Comparison of ENCODE assay signal across 8 cellular contexts in the genomic region with DNA sequence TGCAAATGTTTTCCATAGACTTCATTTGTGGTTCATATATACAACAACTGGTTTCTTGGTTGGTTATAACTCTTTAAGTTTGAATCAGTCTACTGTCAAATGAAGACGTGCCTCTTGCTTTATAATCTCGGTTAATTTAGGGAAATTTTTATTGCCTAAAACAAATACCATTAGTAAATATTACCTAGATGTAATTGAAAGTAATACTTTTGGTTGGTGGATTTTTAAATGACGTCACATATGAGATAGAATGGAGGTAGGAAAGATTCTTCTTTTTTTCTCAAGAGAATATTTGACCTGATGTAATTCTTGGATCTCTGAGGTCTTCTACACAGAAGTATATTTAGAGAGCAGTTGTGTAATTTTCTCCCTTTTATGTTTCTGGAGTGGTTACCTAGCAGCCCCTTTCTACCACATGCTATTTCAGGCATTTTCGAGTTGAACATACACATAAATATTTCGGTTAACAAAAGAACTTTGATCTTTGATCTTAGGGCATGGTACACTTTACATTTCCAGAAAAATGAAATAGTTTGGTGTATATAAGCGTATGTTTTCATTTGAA. TPM values are rescaled to one million over a fixed set of nuclear protein-coding genes. Genes with fewer than 3 reads are reported as not detected.
DNase-seq lines count a peak whose midpoint lies in the region; ATAC-seq, FAIRE-seq and TF ChIP-seq lines count a peak whose summit lies in the region.

No MANE protein-coding gene starts in this region.

- TF ChIP-seq POLR2A in GM18951 (IDR thresholded peaks at IDR 0.05; ENCODE audit: extremely low read depth, insufficient read depth, insufficient read length), result peak; percentile 37

- DNase-seq in COR-L47 (lab: John Stamatoyannopoulos, UW), result peak; percentile 4
- DNase-seq in T-helper 17 cell, result no peak
- DNase-seq in fibroblast of lung (ENCODE audit: low read depth in 2 of 2), result peak; percentile 44 to 59
- no peak for DNase-seq in D721Med (ENCODE audit: insufficient read length, low spot score)
- no peak for DNase-seq in NCI-H2227 (lab: John Stamatoyannopoulos, UW; ENCODE audit: unreplicated experiment)

- peaks cover 19% of the 10 kb centered on the region for H3K4me1 Mint-ChIP-seq in T-helper 17 cell

- no peak for FAIRE-seq in D721Med (lab: Jason Lieb, UNC)

- peak overlapping the region; percentile 83 for H3K4me3 Mint-ChIP-seq in T-helper 17 cell

- peaks cover 49% of the 10 kb centered on the region for H3K79me2 ChIP-seq in fibroblast of lung (ENCODE audit: control insufficient read depth, insufficient read depth, low read length)

- H4K20me1 ChIP-seq in fibroblast of lung (ENCODE audit: control insufficient read depth, extremely low read depth, insufficient read depth, low read length), result no peaks in the 10 kb centered on the region

- H2AFZ ChIP-seq in fibroblast of lung (ENCODE audit: low read length), result no peak overlapping the region

- ATAC-seq in HG03457 (IDR thresholded peaks at IDR 0.05; ENCODE audit: unreplicated experiment), result peak; percentile 32
- peak; percentile 56 for ATAC-seq in T-helper 17 cell

- peak overlapping the region; percentile 63 to 91 (median 77) for H3K4me3 ChIP-seq in fibroblast of lung (replicated peaks in 1 of 4; ENCODE audit: control extremely low read depth in 1 of 4, insufficient read depth in 1 of 4, low read depth in 3 of 4, low read length in 4 of 4)
- H3K4me3 ChIP-seq in rectal smooth muscle tissue (ENCODE audit: low read length), result peak overlapping the region; percentile 83

- H3K36me3 Mint-ChIP-seq in T-helper 17 cell (ENCODE audit: low read depth), result peaks cover 3% of the 10 kb centered on the region

- in situ Hi-C loops in GM18951 (cut with MboI; ENCODE audit: low sequenced_read_pairs, unreplicated experiment), result loop anchor here (10.0 kb wide), 1 partner anchor 102 kb away; no protein-coding TSS in a partner anchor

- no peaks in the 10 kb centered on the region for H3K27me3 Mint-ChIP-seq in T-helper 17 cell

- no peaks in the 10 kb centered on the region for H3K4me1 ChIP-seq in fibroblast of lung (ENCODE audit: control insufficient read depth, extremely low read depth, insufficient read depth, low read length)
- no peaks in the 10 kb centered on the region for H3K4me1 ChIP-seq in rectal smooth muscle tissue (ENCODE audit: control insufficient read depth, insufficient read depth, low read length)

- TF ChIP-seq CTCF in fibroblast of lung (conservative IDR thresholded peaks at IDR 0.05 in 1 of 2, IDR thresholded peaks at IDR 0.05 in 1 of 2; ENCODE audit: low read depth in 1 of 2, low read length in 2 of 2) (no peak), D721Med (IDR thresholded peaks at IDR 0.05; ENCODE audit: insufficient read depth, missing control alignments) (no peak)

- H3K9me3 ChIP-seq in T-helper 17 cell (ENCODE audit: control insufficient read depth, low read length, poor library complexity, severe bottlenecking) (peaks cover 2% of the 10 kb centered on the region), fibroblast of lung (ENCODE audit: control insufficient read depth, insufficient read depth, low read depth, low read length) (no peaks in the 10 kb centered on the region)

- peak overlapping the region; percentile 99 for H3K27ac Mint-ChIP-seq in T-helper 17 cell

- H3K36me3 ChIP-seq in fibroblast of lung (ENCODE audit: control insufficient read depth, insufficient read depth, low read length) (no peaks in the 10 kb centered on the region), rectal smooth muscle tissue (ENCODE audit: control insufficient read depth, insufficient read depth, low read length) (peaks cover 2% of the 10 kb centered on the region)

- H3K4me2 ChIP-seq in fibroblast of lung (ENCODE audit: extremely low read depth, insufficient read depth, low read length), result peak overlapping the region; percentile 91

- peak overlapping the region; percentile 44 for H3K27ac ChIP-seq in fibroblast of lung (ENCODE audit: insufficient read depth, low read length)
- H3K27ac ChIP-seq in rectal smooth muscle tissue (ENCODE audit: low read depth, low read length), result peak overlapping the region; percentile 98

- H3K27me3 ChIP-seq in fibroblast of lung (ENCODE audit: control insufficient read depth, insufficient read depth, low read length) (no peaks in the 10 kb centered on the region), rectal smooth muscle tissue (ENCODE audit: control insufficient read depth, insufficient read depth, low read length) (no peaks in the 10 kb centered on the region)

- H3K9ac ChIP-seq in fibroblast of lung (ENCODE audit: insufficient read depth, low read length) (no peak overlapping the region), rectal smooth muscle tissue (ENCODE audit: low read length) (no peak overlapping the region)

RNA-seq across cellular contexts. Expression of a gene that starts 1.7 kb away (rescaled TPM):
- total RNA-seq in T-helper 17 cell (100 to 1,000 TPM; 153 to 164 TPM), fibroblast of lung (14.1 and 18.0 TPM in 2 replicates)
- 13.1 and 13.2 TPM in 2 replicates for polyA plus RNA-seq in fibroblast of lung
- polyA plus RNA-seq in fibroblast of lung (2012), result 10.2 and 11.4 TPM in 2 replicates
- polyA minus RNA-seq in fibroblast of lung (ENCODE audit: low replicate concordance), result 64.6 and 65.9 TPM in 2 replicates

Comparison
In these comparisons a context has a peak if more than half of its experiments do, and no peak if none do; other contexts are left out.
1. DNase-seq: peak in COR-L47 (single experiment) and fibroblast of lung (2 of 2); none in T-helper 17 cell (0 of 3), D721Med (single experiment) and NCI-H2227 (single experiment).